ENCODE assay signal across 15 cellular contexts in the genomic region with DNA sequence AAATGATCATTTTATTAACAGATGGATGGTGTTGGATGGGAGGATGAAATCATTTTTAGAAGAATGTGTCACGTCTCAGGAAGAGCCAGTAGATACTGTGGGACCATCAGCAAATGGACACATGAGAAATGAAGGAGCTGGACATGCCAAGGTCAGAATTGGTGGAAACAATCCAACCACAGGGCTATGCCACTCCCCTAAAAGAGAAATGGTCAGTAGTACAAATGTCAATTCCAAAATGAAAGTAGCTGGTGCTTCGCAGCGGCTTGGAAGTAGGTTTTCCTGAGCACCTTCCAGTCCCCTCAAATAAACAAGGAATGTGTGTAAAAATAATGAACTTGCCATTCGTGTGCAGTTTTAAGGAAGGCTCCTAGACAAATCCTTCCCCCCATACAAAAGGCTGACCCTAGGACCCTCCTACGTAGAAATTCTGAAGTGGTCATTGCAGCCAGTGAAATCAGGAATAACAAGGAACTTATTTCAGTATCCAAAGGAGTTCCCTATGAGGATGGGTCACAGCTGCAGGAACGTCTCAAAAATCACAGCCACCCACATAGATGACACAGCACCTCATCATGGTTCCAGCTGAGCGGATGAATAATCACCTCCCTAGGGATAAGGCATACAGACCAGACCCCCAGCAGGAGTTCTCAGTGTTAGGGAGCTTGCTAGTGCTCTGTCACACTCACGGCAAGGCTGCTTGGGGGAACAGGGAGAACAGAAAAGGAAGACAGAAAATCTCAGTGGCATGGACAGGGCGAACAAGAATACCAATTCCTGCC.
A peak's percentile ranks its signal among the peaks of the same experiment; 100 is the strongest.
DNase-seq lines count a peak whose midpoint lies in the region; ATAC-seq and TF ChIP-seq lines count a peak whose summit lies in the region.
"Had no signal": no experiment of that assay in that cellular context is flagged by ENCODE, and none has a peak within 500 bp of the region (broad histone marks: within the 10 kb centered on the region; RNA-seq: fewer than 3 reads in every experiment).

No MANE protein-coding gene starts in this region.

- intact Hi-C loops in head of caudate nucleus (cut with DNase I): no loop called here

- ATAC-seq in HG03520 (IDR thresholded peaks at IDR 0.05; ENCODE audit: unreplicated experiment): no peak
- ATAC-seq: naive thymus-derived CD8-positive, alpha-beta T cell; T-cell had no signal

- H3K27ac ChIP-seq in ACC112 (ENCODE audit: low read depth, low read length): peak overlapping the region; percentile 74

- TF ChIP-seq CTCF in HFF-Myc (IDR thresholded peaks at IDR 0.05; ENCODE audit: low read depth, low read length, missing control alignments): no peak
- no peak for TF ChIP-seq CTCF in kidney epithelial cell (IDR thresholded peaks at IDR 0.05; ENCODE audit: insufficient read depth, low read length, poor library complexity, severe bottlenecking)

- no peaks in the 10 kb centered on the region for H3K36me3 ChIP-seq in ACC112 (ENCODE audit: insufficient read depth, low read length)
- no peaks in the 10 kb centered on the region for H3K36me3 ChIP-seq in kidney epithelial cell (ENCODE audit: control insufficient read depth, insufficient read depth, low read length)

- peaks cover 26% of the 10 kb centered on the region for H3K4me1 ChIP-seq in ACC112 (ENCODE audit: control insufficient read depth, insufficient read depth, low read length, unreplicated experiment)

- peak overlapping the region; percentile 77 for H3K4me3 ChIP-seq in ACC112 (ENCODE audit: low read depth, low read length)
- no peak overlapping the region for H3K4me3 ChIP-seq in HFF-Myc (replicated peaks; ENCODE audit: low read depth, low read length)
- no peak overlapping the region for H3K4me3 ChIP-seq in kidney epithelial cell (ENCODE audit: low read depth, low read length)

- peak overlapping the region; percentile 62 for H2AFZ ChIP-seq in ACC112 (ENCODE audit: low read length, unreplicated experiment)

- no peaks in the 10 kb centered on the region for H3K27me3 ChIP-seq in ACC112 (ENCODE audit: insufficient read depth, low read length)
- no peaks in the 10 kb centered on the region for H3K27me3 ChIP-seq in kidney epithelial cell (ENCODE audit: control insufficient read depth, insufficient read depth, low read length)

- H3K79me2 ChIP-seq in ACC112 (ENCODE audit: control insufficient read depth, insufficient read depth, low read length, unreplicated experiment): no peaks in the 10 kb centered on the region

- peak; percentile 20 for DNase-seq in HFF-Myc (ENCODE audit: extremely low read depth, low read depth)
- DNase-seq in astrocyte of the hippocampus (ENCODE audit: low read depth, low spot score): peak; percentile 25
- DNase-seq in kidney epithelial cell (ENCODE audit: low read depth): peak; percentile 72
- no peak for DNase-seq in H4 (ENCODE audit: low spot score)
- DNase-seq in NCI-H524 (lab: John Stamatoyannopoulos, UW): no peak
- no peak for DNase-seq in head of caudate nucleus
- DNase-seq: activated CD4-positive, alpha-beta T cell treated with anti-CD3 and anti-CD28 coated beads, Interleukin-2, amount 50 U/mL, for 4 hours; activated effector memory CD4-positive, alpha-beta T cell treated with Interleukin-2 at 50 U/mL for 16 hours; caudate nucleus; erythroblast; naive thymus-derived CD8-positive, alpha-beta T cell; NCI-H1694; T-cell had no signal

Comparison
In these comparisons a context has a peak if more than half of its experiments do, and no peak if none do; other contexts are left out.
1. DNase-seq: peak in HFF-Myc (single experiment), astrocyte of the hippocampus (single experiment) and kidney epithelial cell (single experiment); none in H4 (single experiment), NCI-H524 (0 of 2) and head of caudate nucleus (0 of 42).